Comparison of ENCODE assay signal across 14 cellular contexts in genomic region chr16:74567901-74568300, GRCh38. TPM values are rescaled to one million over a fixed set of nuclear protein-coding genes. Genes with fewer than 3 reads are reported as not detected.
A peak's percentile ranks its signal among the peaks of the same experiment; 100 is the strongest.
DNase-seq lines count a peak whose midpoint lies in the region; ATAC-seq and TF ChIP-seq lines count a peak whose summit lies in the region.
"Had no signal": no experiment of that assay in that cellular context is flagged by ENCODE, and none has a peak within 500 bp of the region (broad histone marks: within the 10 kb centered on the region; RNA-seq: fewer than 3 reads in every experiment).

No MANE protein-coding gene starts in this region.

- no peaks in the 10 kb centered on the region for H3K27me3 Mint-ChIP-seq in CD4-positive, alpha-beta T cell
- H3K27me3 Mint-ChIP-seq in WTC11 (ENCODE audit: low read depth), result no peaks in the 10 kb centered on the region
- H3K27me3 Mint-ChIP-seq in glutamatergic neuron (ENCODE audit: unreplicated experiment), result peaks cover 2% of the 10 kb centered on the region

- H3K4me3 Mint-ChIP-seq in CD4-positive, alpha-beta T cell, result peak overlapping the region; percentile 45
- no peak overlapping the region for H3K4me3 Mint-ChIP-seq in WTC11
- H3K4me3 Mint-ChIP-seq in glutamatergic neuron (ENCODE audit: unreplicated experiment), result no peak overlapping the region

- H3K9me3 Mint-ChIP-seq in CD4-positive, alpha-beta T cell, result no peaks in the 10 kb centered on the region
- H3K9me3 Mint-ChIP-seq in WTC11, result no peaks in the 10 kb centered on the region
- H3K9me3 Mint-ChIP-seq in glutamatergic neuron (ENCODE audit: unreplicated experiment), result peaks cover 2% of the 10 kb centered on the region

- H3K27me3 ChIP-seq in CD4-positive, alpha-beta T cell (ENCODE audit: control insufficient read depth, insufficient read depth, low read length), result no peaks in the 10 kb centered on the region
- H3K27me3 ChIP-seq: BE2C had no signal

- peaks cover 38% of the 10 kb centered on the region for H3K36me3 Mint-ChIP-seq in CD4-positive, alpha-beta T cell (ENCODE audit: low read depth)
- H3K36me3 Mint-ChIP-seq in WTC11 (no peaks in the 10 kb centered on the region; the same call in 1 of the 2 replicates), glutamatergic neuron (ENCODE audit: unreplicated experiment) (no peaks in the 10 kb centered on the region)

- H3K27ac ChIP-seq in CD4-positive, alpha-beta T cell (ENCODE audit: low read depth, low read length), result no peak overlapping the region
- H3K27ac ChIP-seq: 22Rv1, HL-60 had no signal

- peak overlapping the region; percentile 87 for H3K27ac Mint-ChIP-seq in CD4-positive, alpha-beta T cell
- H3K27ac Mint-ChIP-seq in WTC11 (peak overlapping the region; percentile 77; the same call in 1 of the 2 replicates), glutamatergic neuron (ENCODE audit: unreplicated experiment) (peak overlapping the region; percentile 7)

- POLR2A ChIA-PET in CD4-positive, alpha-beta T cell (lab: Charles Lee), result interaction anchor here (1.3 to 2.1 kb wide), 3 partner anchors 9 to 39 kb away, joined by 3 to 8 read pairs (median 5); partner anchors contain the start of gene GLG1
- POLR2A ChIA-PET in WTC11 (lab: Charles Lee), result no interaction called here

- peak; percentile 42 for DNase-seq in DMS 273 (lab: John Stamatoyannopoulos, UW; ENCODE audit: unreplicated experiment)
- DNase-seq in DMS 273 treated with DMSO at 0.1 percent for 48 hours (lab: John Stamatoyannopoulos, UW), result no peak
- DNase-seq in CD4-positive, alpha-beta T cell, result no peak
- DNase-seq in WTC11 (ENCODE audit: low spot score), result no peak
- DNase-seq in glutamatergic neuron, result no peak
- DNase-seq in NCI-H345 (lab: John Stamatoyannopoulos, UW), result no peak
- no peak for DNase-seq in NCI-H2227 (lab: John Stamatoyannopoulos, UW; ENCODE audit: unreplicated experiment)
- DNase-seq: BE2C, HCEC 1CT, NCI-H187 treated with DMSO at 0.1 percent for 48 hours, NCI-H69 had no signal

- H3K9me3 ChIP-seq in CD4-positive, alpha-beta T cell (ENCODE audit: control insufficient read depth, low read length), result no peaks in the 10 kb centered on the region
- H3K9me3 ChIP-seq: BE2C had no signal

- no peak for TF ChIP-seq CTCF in CD4-positive, alpha-beta T cell (IDR thresholded peaks at IDR 0.05)
- no peak for TF ChIP-seq CTCF in WTC11 (IDR thresholded peaks at IDR 0.05)
- TF ChIP-seq CTCF in glutamatergic neuron (IDR thresholded peaks at IDR 0.05; ENCODE audit: partially characterized antibody, unreplicated experiment), result no peak

- intact Hi-C loops in CD4-positive, alpha-beta T cell (cut with DNase I, micrococcal nuclease), result loop anchor here (2.0 kb wide), 1 partner anchor 39 kb away; the partner anchor contains the start of gene GLG1 (in 2 of the 2)

- ATAC-seq in CD4-positive, alpha-beta T cell (ENCODE audit: poor library complexity), result no peak
- ATAC-seq in WTC11 (no peak), esophagus mucosa (no peak)

- CTCF ChIA-PET in CD4-positive, alpha-beta T cell (lab: Charles Lee), result no interaction called here
- CTCF ChIA-PET in WTC11 (lab: Charles Lee), result no interaction called here

- H3K4me1 Mint-ChIP-seq in CD4-positive, alpha-beta T cell (ENCODE audit: low read depth), result peaks cover 93% of the 10 kb centered on the region
- H3K4me1 Mint-ChIP-seq in WTC11, result peaks cover 32% of the 10 kb centered on the region
- H3K4me1 Mint-ChIP-seq in glutamatergic neuron (ENCODE audit: low read depth, unreplicated experiment), result peaks cover 21% of the 10 kb centered on the region

TF ChIP-seq in WTC11, 78 proteins besides CTCF, POLR2A, EP300 and RAD21 (continues in another document):
- TF ChIP-seq OVOL2 (CRISPR knock-in tag; IDR thresholded peaks at IDR 0.05; ENCODE audit: borderline replicate concordance) (no peak), TCF7 (CRISPR knock-in tag; IDR thresholded peaks at IDR 0.05; ENCODE audit: low read depth) (no peak), ZNF532 (CRISPR knock-in tag; IDR thresholded peaks at IDR 0.05; ENCODE audit: borderline replicate concordance) (no peak), HMGXB4 (CRISPR knock-in tag; IDR thresholded peaks at IDR 0.05) (no peak), ARID4B (CRISPR knock-in tag; IDR thresholded peaks at IDR 0.05; ENCODE audit: borderline replicate concordance) (no peak), SMAD4 (CRISPR knock-in tag; IDR thresholded peaks at IDR 0.05) (no peak), ZNF232 (CRISPR knock-in tag; IDR thresholded peaks at IDR 0.05) (no peak), NFYB (CRISPR knock-in tag; conservative IDR thresholded peaks at IDR 0.05; ENCODE audit: low read depth) (no peak), NR3C1 (CRISPR knock-in tag; conservative IDR thresholded peaks at IDR 0.05; ENCODE audit: low read depth) (no peak), TEAD4 (CRISPR knock-in tag; IDR thresholded peaks at IDR 0.05) (no peak), FOXP1 (CRISPR knock-in tag; IDR thresholded peaks at IDR 0.05; ENCODE audit: borderline replicate concordance) (no peak), FOXJ3 (CRISPR knock-in tag; IDR thresholded peaks at IDR 0.05; ENCODE audit: borderline replicate concordance) (no peak), ATF1 (CRISPR knock-in tag; IDR thresholded peaks at IDR 0.05) (no peak)

RNA-seq across cellular contexts. Expression of gene GLG1, which starts 39.0 kb away (rescaled TPM):
- 100 to 1,000 TPM; 110 to 114 TPM for total RNA-seq in CD4-positive, alpha-beta T cell
- total RNA-seq in WTC11 (2021), result 156 to 179 TPM (median 171 TPM) in 3 replicates
- 143 TPM for total RNA-seq in glutamatergic neuron (ENCODE audit: unreplicated experiment)
- 54.6 TPM for total RNA-seq in esophagus mucosa

Comparison
In these comparisons a context has a peak if more than half of its experiments do, and no peak if none do; other contexts are left out.
1. H3K27ac Mint-ChIP-seq: peak in every context shown above with its lines; median percentile 87 in CD4-positive, alpha-beta T cell; 77 in WTC11; 7 in glutamatergic neuron.